In the genomic region with DNA sequence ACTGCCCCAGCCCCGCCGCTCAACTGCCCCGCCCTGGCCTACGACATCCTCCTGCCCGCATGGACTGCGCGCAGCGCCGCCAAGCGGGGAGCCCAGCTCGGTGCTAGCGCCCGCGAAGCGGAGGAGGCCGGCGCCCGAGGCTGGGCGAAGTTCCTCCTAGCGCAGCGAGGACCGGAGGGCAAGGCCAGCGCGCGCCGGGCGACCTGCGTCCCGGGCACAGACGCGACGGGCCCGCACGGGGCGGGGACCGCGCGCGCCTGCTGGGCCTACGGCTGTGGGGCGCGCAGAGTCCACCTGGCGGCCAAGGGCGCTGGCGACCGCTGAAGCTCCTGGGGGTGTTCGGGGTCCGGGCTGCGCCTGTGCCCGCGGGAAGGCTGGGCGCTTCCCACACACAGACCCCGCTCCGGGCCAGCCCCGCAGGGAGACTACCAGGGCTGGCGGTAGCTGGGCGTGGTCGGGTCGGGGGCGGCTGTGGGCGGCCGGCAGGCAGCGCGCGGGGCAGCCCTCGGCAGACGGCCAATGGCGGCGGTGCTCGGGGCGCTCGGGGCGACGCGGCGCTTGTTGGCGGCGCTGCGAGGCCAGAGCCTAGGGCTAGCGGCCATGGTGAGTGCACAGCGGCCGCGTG, we compare ENCODE assay signal across 8 cellular contexts. TPM values are rescaled to one million over a fixed set of nuclear protein-coding genes. Genes with fewer than 3 reads are reported as not detected.
DNase-seq lines count a peak whose midpoint lies in the region; ATAC-seq and TF ChIP-seq lines count a peak whose summit lies in the region.

A gene (plus strand): TSS at position 511 of the 625 bp plus-strand sequence. CDS start 9 bp downstream, at position 520.

- H3K27ac ChIP-seq in WERI-Rb-1 (peak within 1 kb of the TSS; percentile 95), breast epithelium (peak within 1 kb of the TSS; percentile 96 to 97)

- peak; percentile 77 for TF ChIP-seq CTCF in AG09319 (IDR thresholded peaks at IDR 0.05; ENCODE audit: low read depth, low read length)
- peak; percentile 95 for TF ChIP-seq CTCF in WERI-Rb-1 (IDR thresholded peaks at IDR 0.05; ENCODE audit: low read depth, low read length)
- TF ChIP-seq CTCF in breast epithelium (IDR thresholded peaks at IDR 0.05): peak; percentile 50 to 83 (median 83)

- ATAC-seq in GM18909 (IDR thresholded peaks at IDR 0.05; ENCODE audit: poor library complexity, unreplicated experiment): peak; percentile 85
- ATAC-seq in HG03159 (IDR thresholded peaks at IDR 0.05; ENCODE audit: unreplicated experiment): peak; percentile 70

- H3K4me1 ChIP-seq in breast epithelium: no peaks in the 10 kb centered on the region

- H3K9me3 ChIP-seq in WERI-Rb-1 (ENCODE audit: severe bottlenecking) (no peaks in the 10 kb centered on the region), breast epithelium (no peaks in the 10 kb centered on the region)

- H3K27me3 Mint-ChIP-seq in immature natural killer cell (ENCODE audit: low read depth in 3 of 3): peaks cover 5 to 6% (median 6%) of the 10 kb centered on the region in 3 donors

- H3K27me3 ChIP-seq in WERI-Rb-1 (ENCODE audit: insufficient read depth, low read depth, severe bottlenecking): no peaks in the 10 kb centered on the region
- H3K27me3 ChIP-seq in breast epithelium: no peaks in the 10 kb centered on the region

- peak within 1 kb of the TSS; percentile 91 to 99 (median 97) for H3K4me3 Mint-ChIP-seq in immature natural killer cell

- peaks cover 3% of the 10 kb centered on the region; the same call in 1 of the 2 replicates for H3K36me3 ChIP-seq in WERI-Rb-1
- no peaks in the 10 kb centered on the region for H3K36me3 ChIP-seq in breast epithelium

- DNase-seq in AG09319 (ENCODE audit: extremely low read depth, low read depth) (peak; percentile 69), NCI-H2227 (lab: John Stamatoyannopoulos, UW; ENCODE audit: unreplicated experiment) (peak; percentile 93), WERI-Rb-1 (peak; percentile 93), breast epithelium (ENCODE audit: low spot score in 2 of 2) (peak; percentile 81 to 87), immature natural killer cell (peak; percentile 90 to 92 (median 92)), smooth muscle cell of the brain vasculature (ENCODE audit: low read depth, low spot score) (peak; percentile 71)

- H3K4me1 Mint-ChIP-seq in immature natural killer cell: peaks cover 7 to 10% of the 10 kb centered on the region in 2 donors

- TF ChIP-seq POLR2A in breast epithelium (IDR thresholded peaks at IDR 0.05): no peak

- peak within 1 kb of the TSS; percentile 94 to 99 (median 96) for H3K27ac Mint-ChIP-seq in immature natural killer cell

- no peaks in the 10 kb centered on the region for H3K9me3 Mint-ChIP-seq in immature natural killer cell

- intact Hi-C loops in breast epithelium (cut with DNase I; ENCODE audit: low total_unique reads): no loop called here

- peaks cover 0 to 8% (median 5%) of the 10 kb centered on the region in 3 donors for H3K36me3 Mint-ChIP-seq in immature natural killer cell

- H3K4me3 ChIP-seq in WERI-Rb-1 (ENCODE audit: low read depth, low read length) (peak within 1 kb of the TSS; percentile 94), breast epithelium (peak within 1 kb of the TSS; percentile 76 to 91 (median 82))

RNA-seq across cellular contexts. Expression of the gene that starts here (rescaled TPM):
- 10 to 100 TPM in 1 of 3 donors, 1 to 10 TPM in 2; 6.9 to 11.0 (median 8.8) TPM for total RNA-seq in breast epithelium
- 1 to 10 TPM; 2.8 to 9.3 (median 7.1) TPM for polyA plus RNA-seq in immature natural killer cell

Comparison
In these comparisons a context has a peak if more than half of its experiments do, and no peak if none do; other contexts are left out.
1. Peak in every context shown above with its lines: DNase-seq, ATAC-seq, H3K4me3 ChIP-seq and H3K27ac ChIP-seq.